In the genomic region with DNA sequence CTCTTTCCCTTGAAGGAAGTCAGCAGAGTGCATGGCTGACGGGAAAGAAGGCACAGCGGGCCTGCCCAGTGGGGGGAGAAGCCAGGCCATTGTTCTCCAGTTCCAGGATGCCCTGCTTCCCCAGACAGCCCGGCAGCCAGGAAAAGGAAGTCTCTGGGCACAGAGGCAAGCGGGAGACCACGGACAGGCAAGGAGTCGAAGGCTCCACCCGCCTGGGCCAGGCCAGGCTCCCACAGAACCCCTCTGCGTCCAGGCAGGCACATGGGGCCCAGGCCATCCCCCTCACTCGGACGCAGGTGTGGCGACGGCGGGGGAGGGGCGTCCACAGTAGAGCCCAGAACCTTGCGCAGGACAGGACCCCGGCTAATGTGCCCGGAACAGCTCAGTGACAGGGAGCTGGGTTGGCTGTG, we compare ENCODE assay signal across 14 cellular contexts. TPM values are rescaled to one million over a fixed set of nuclear protein-coding genes. Genes with fewer than 3 reads are reported as not detected.
A peak's percentile ranks its signal among the peaks of the same experiment; 100 is the strongest.
DNase-seq lines count a peak whose midpoint lies in the region; ATAC-seq and TF ChIP-seq lines count a peak whose summit lies in the region.
"Had no signal": no experiment of that assay in that cellular context is flagged by ENCODE, and none has a peak within 500 bp of the region (broad histone marks: within the 10 kb centered on the region; RNA-seq: fewer than 3 reads in every experiment).

No MANE protein-coding gene starts in this region.

- dilution Hi-C loops in IMR-90 (cut with HindIII; ENCODE audit: low sequenced_read_pairs, unreplicated experiment) = no loop called here

- no peak overlapping the region for H2BK5ac ChIP-seq in IMR-90 (ENCODE audit: low read depth, low read length, poor library complexity, severe bottlenecking)

- WGBS in IMR-90 (ENCODE audit: extremely low coverage in 2 of 2, insufficient read length in 1 of 2), 2 experiments = 85% methylated on average over 5 of the region's 17 CpGs; no CpG with 5 or more reads in 1 of the 2 experiments

- no peak overlapping the region for H4K91ac ChIP-seq in IMR-90 (ENCODE audit: insufficient read depth, low read depth, low read length)

- in situ Hi-C loops in IMR-90 (cut with MboI; ENCODE audit: low sequenced_read_pairs) = no loop called here

- no peak overlapping the region for H3K14ac ChIP-seq in IMR-90 (replicated peaks; ENCODE audit: low read depth, low read length)

- H3K9me3 ChIP-seq in IMR-90 (ENCODE audit: control insufficient read depth, insufficient read depth, low read length) = no peaks in the 10 kb centered on the region
- H3K9me3 ChIP-seq in subcutaneous abdominal adipose tissue (ENCODE audit: control insufficient read depth in 5 of 5, low read length in 5 of 5) = peaks cover 0 to 6% (median 0%) of the 10 kb centered on the region in 5 donors

- no peak overlapping the region for H3K18ac ChIP-seq in IMR-90 (ENCODE audit: low read depth, low read length)

- POLR2A ChIA-PET in IMR-90 (lab: Charles Lee; ENCODE audit: unreplicated experiment) = interaction anchor here (0.5 kb wide), 1 partner anchor 33 kb away, joined by 3 read pairs; no protein-coding TSS in a partner anchor

- H2AK5ac ChIP-seq in IMR-90 (ENCODE audit: low read depth, low read length) = no peak overlapping the region

- H3K4me1 ChIP-seq in IMR-90 (ENCODE audit: control insufficient read depth, insufficient read depth, low read length) = no peaks in the 10 kb centered on the region; the same call in 1 of the 2 replicates
- H3K4me1 ChIP-seq in subcutaneous abdominal adipose tissue (ENCODE audit: control insufficient read depth in 5 of 5, insufficient read depth in 5 of 5, low read length in 5 of 5) = peaks cover 32 to 99% (median 98%) of the 10 kb centered on the region in 5 donors

- no peak overlapping the region for H2BK15ac ChIP-seq in IMR-90 (ENCODE audit: low read depth, low read length)

- TF ChIP-seq POLR2A in IMR-90 (IDR thresholded peaks at IDR 0.05; ENCODE audit: low read depth, low read length) = no peak

- H3K56ac ChIP-seq in IMR-90 (ENCODE audit: extremely low read depth, insufficient read depth, low read length) = no peak overlapping the region

- H4K20me1 ChIP-seq in IMR-90 (ENCODE audit: insufficient read depth, low read length) = peaks cover 38% of the 10 kb centered on the region

- intact Hi-C loops in IMR-90 (cut with micrococcal nuclease) = no loop called here

- DNase-seq in IMR-90 = no peak
- DNase-seq in iPS-NIHi7 (ENCODE audit: extremely low spot score) = peak; percentile 55
- no peak for DNase-seq in activated CD4-positive, alpha-beta T cell treated with anti-CD3 and anti-CD28 coated beads, Interleukin-2, amount 50 U/mL, for 4 hours
- no peak for DNase-seq in NCI-H345 (lab: John Stamatoyannopoulos, UW)
- no peak for DNase-seq in germinal center (ENCODE audit: low spot score)
- DNase-seq: activated T-cell treated with anti-CD3 and anti-CD28 coated beads, Interleukin-2, amount 50 U/mL, for 72 hours; islet precursor cell; NCI-H1105; NCI-H510A treated with DMSO at 0.1 percent for 48 hours; SIG-M5; stimulated activated CD4-positive, alpha-beta T cell treated with anti-CD3 and anti-CD28 coated beads, Interleukin-15, amount 100 ng/mL, for 24 hours had no signal

- no peak overlapping the region for H2BK20ac ChIP-seq in IMR-90 (ENCODE audit: low read depth, low read length)

- H3K79me1 ChIP-seq in IMR-90 (ENCODE audit: low read depth in 1 of 2, low read length in 2 of 2) = peaks cover 3 to 7% of the 10 kb centered on the region in 2 experiments; a peak in 1 of 4 replicates

- H3K27ac ChIP-seq in IMR-90 (ENCODE audit: insufficient read depth, low read length) (no peak overlapping the region), cingulate gyrus (ENCODE audit: low read depth, low read length) (peak overlapping the region; percentile 69), subcutaneous abdominal adipose tissue (ENCODE audit: low read depth, low read length) (peak overlapping the region; percentile 79)

- peak overlapping the region; percentile 42 for H2AK9ac ChIP-seq in IMR-90 (replicated peaks; ENCODE audit: low read depth, low read length, poor library complexity)

- no TSS peak for BruUV-seq in IMR-90 (replicated peaks; lab: Mats Ljungman, UMichigan)

- H3K4me3 ChIP-seq in IMR-90 (ENCODE audit: insufficient read depth, low read depth, low read length) = no peak overlapping the region
- peak overlapping the region in 1 of 5 donors; percentile 20 for H3K4me3 ChIP-seq in subcutaneous abdominal adipose tissue (ENCODE audit: low read depth in 1 of 5, low read length in 5 of 5)

- no peak overlapping the region for H3K23ac ChIP-seq in IMR-90 (ENCODE audit: low read depth, low read length)

- no peak for ATAC-seq in IMR-90 (ENCODE audit: low read depth)
- ATAC-seq in GM21737 (IDR thresholded peaks at IDR 0.05; ENCODE audit: unreplicated experiment) = no peak
- ATAC-seq: activated T-cell treated with anti-CD3 and anti-CD28 coated beads, Interleukin-2, amount 50 U/mL, for 72 hours had no signal

- no peak for TF ChIP-seq CTCF in IMR-90 (conservative IDR thresholded peaks at IDR 0.05; ENCODE audit: low read depth, low read length)

- H3K36me3 ChIP-seq in IMR-90 (ENCODE audit: control insufficient read depth, insufficient read depth, low read length) = peaks cover 3% of the 10 kb centered on the region; the same call in 1 of the 2 replicates
- peaks cover 0 to 11% (median 10%) of the 10 kb centered on the region in 5 donors for H3K36me3 ChIP-seq in subcutaneous abdominal adipose tissue (ENCODE audit: control insufficient read depth in 5 of 5, insufficient read depth in 5 of 5, low read length in 5 of 5)

- H4K5ac ChIP-seq in IMR-90 (ENCODE audit: low read depth, low read length) = no peak overlapping the region

- no peak overlapping the region for H4K8ac ChIP-seq in IMR-90 (ENCODE audit: low read depth in 2 of 2, low read length in 2 of 2)

- CTCF ChIA-PET in IMR-90 (lab: Yijun Ruan, JAX) = no interaction called here

- H3K9ac ChIP-seq in IMR-90 (ENCODE audit: low read depth, low read length) (no peak overlapping the region), subcutaneous abdominal adipose tissue (ENCODE audit: low read length in 5 of 5) (peak overlapping the region in 2 of 5 donors; percentile 41 to 79)

- no peak overlapping the region for H3K4ac ChIP-seq in IMR-90 (ENCODE audit: low read depth, low read length)

- no peak for TF ChIP-seq RAD21 in IMR-90 (IDR thresholded peaks at IDR 0.05; ENCODE audit: low read length)

- H2AFZ ChIP-seq in IMR-90 (replicated peaks; ENCODE audit: low read length, poor library complexity) = no peak overlapping the region

- H3K27me3 ChIP-seq in IMR-90 (ENCODE audit: control insufficient read depth, insufficient read depth, low read length) = no peaks in the 10 kb centered on the region
- H3K27me3 ChIP-seq in subcutaneous abdominal adipose tissue (ENCODE audit: control insufficient read depth in 5 of 5, insufficient read depth in 4 of 5, low read length in 5 of 5) = no peaks in the 10 kb centered on the region

- no peak overlapping the region for H3K4me2 ChIP-seq in IMR-90 (ENCODE audit: low read depth, low read length)

- no peaks in the 10 kb centered on the region; the same call in 1 of the 2 replicates for H3K9me1 ChIP-seq in IMR-90 (ENCODE audit: insufficient read depth, low read length)

- no peak overlapping the region for H2BK120ac ChIP-seq in IMR-90 (ENCODE audit: low read depth, low read length)

TF ChIP-seq in IMR-90, 13 proteins besides CTCF, POLR2A, EP300 and RAD21:
- TF ChIP-seq NFE2L2 (IDR thresholded peaks at IDR 0.05; ENCODE audit: low read depth, low read length) (no peak), MAFK (IDR thresholded peaks at IDR 0.05; ENCODE audit: low read depth, low read length) (no peak)

RNA-seq across cellular contexts. Expression of a gene that starts 8.7 kb away (rescaled TPM):
- total RNA-seq in IMR-90 (2012; rRNA removed) = 0.83 and 2.2 TPM in 2 replicates
- polyA plus RNA-seq in IMR-90 (2012; rRNA removed) = 2.5 and 3.4 TPM in 2 replicates
- 1.9 and 8.1 TPM in 2 replicates for polyA plus RNA-seq in IMR-90 (2012; cell fraction: cytosol; rRNA removed)
- 4.5 and 7.4 TPM in 2 replicates for polyA plus RNA-seq in IMR-90 (2012; cell fraction: nucleus; rRNA removed; ENCODE audit: low replicate concordance)

RNA-seq across cellular contexts. Expression of a gene that starts 34.9 kb away (rescaled TPM):
- total RNA-seq in IMR-90 (2012; rRNA removed) = 2.0 and 2.2 TPM in 2 replicates
- polyA plus RNA-seq in IMR-90 (2012; rRNA removed) = 5.8 and 6.3 TPM in 2 replicates
- polyA plus RNA-seq in IMR-90 (2012; cell fraction: cytosol; rRNA removed) = 3.5 and 8.8 TPM in 2 replicates
- 10.8 and 20.8 TPM in 2 replicates for polyA plus RNA-seq in IMR-90 (2012; cell fraction: nucleus; rRNA removed; ENCODE audit: low replicate concordance)
